16 cellular contexts compared by ENCODE assay signal in genomic region chr13:92900455-92900854, GRCh38.
"Had no signal": no experiment of that assay in that cellular context is flagged by ENCODE, and none has a peak within 500 bp of the region (broad histone marks: within the 10 kb centered on the region; RNA-seq: fewer than 3 reads in every experiment).

No MANE protein-coding gene starts in this region.

- H3K27me3 ChIP-seq: colonic mucosa, esophagus squamous epithelium, neutrophil had no signal

- H3K9me3 ChIP-seq: colonic mucosa, esophagus squamous epithelium, neutrophil had no signal

- H3K36me3 ChIP-seq: colonic mucosa, esophagus squamous epithelium, neutrophil had no signal

- H3K27me3 Mint-ChIP-seq: naive B cell had no signal

- H3K4me3 Mint-ChIP-seq: naive B cell, nephron progenitor cell had no signal

- H3K4me1 Mint-ChIP-seq: naive B cell had no signal

- DNase-seq: colonic mucosa; dermis blood vessel endothelial cell; esophagus squamous epithelium; foreskin melanocyte; head of caudate nucleus; hippocampal formation; kidney glomerular epithelial cell; naive B cell; nephron progenitor cell; posterior cingulate gyrus; stimulated activated CD4-positive, alpha-beta T cell treated with anti-CD3 and anti-CD28 coated beads, Interleukin-12 subunit alpha, Interleukin-12 subunit beta, amount 100 ng/mL, for 4 hours; stimulated activated naive CD4-positive, alpha-beta T cell treated with Interleukin-2 at 50 U/mL for 16 hours; trophoblast cell had no signal

- H3K27ac ChIP-seq: colonic mucosa, esophagus squamous epithelium, neutrophil, skin epidermis had no signal

- H3K4me1 ChIP-seq: colonic mucosa, esophagus squamous epithelium had no signal

- H3K36me3 Mint-ChIP-seq: naive B cell had no signal

- ATAC-seq: sciatic nerve had no signal

- H3K4me3 ChIP-seq: colonic mucosa, esophagus squamous epithelium, skin epidermis had no signal
